Comparison of ENCODE assay signal across 14 cellular contexts in genomic region chr12:108782971-108783370, GRCh38.
"Had no signal": no experiment of that assay in that cellular context is flagged by ENCODE, and none has a peak within 500 bp of the region (broad histone marks: within the 10 kb centered on the region; RNA-seq: fewer than 3 reads in every experiment).

No MANE protein-coding gene starts in this region.

- H3K27ac ChIP-seq: testis had no signal

- DNase-seq: activated CD4-positive, alpha-beta T cell treated with anti-CD3 and anti-CD28 coated beads, Interleukin-2, amount 50 U/mL, for 4 hours; activated CD4-positive, CD25-positive, alpha-beta regulatory T cell treated with anti-CD3 and anti-CD28 coated beads, Interleukin-2, amount 50 U/mL, for 72 hours; activated naive CD4-positive, alpha-beta T cell; activated naive CD8-positive, alpha-beta T cell treated with anti-CD3 and anti-CD28 coated beads, Interleukin-2, amount 10 ng/mL, durations not matched to agents 7 days and 5 days; activated T-cell treated with anti-CD3 and anti-CD28 coated beads for 4 hours; anterior cingulate cortex; endodermal cell; hypothalamus; kidney; nephron progenitor cell; sigmoid colon; stimulated activated CD4-positive, alpha-beta T cell treated with anti-CD3 and anti-CD28 coated beads, Interleukin-1b, Interleukin-23, amount 100 ng/mL, for 48 hours; stomach; testis had no signal

- H3K9me3 ChIP-seq: sigmoid colon, stomach, testis had no signal

- H3K27me3 ChIP-seq: sigmoid colon, stomach, testis had no signal

- H3K4me3 ChIP-seq: sigmoid colon, stomach, testis had no signal
